In the genomic region with DNA sequence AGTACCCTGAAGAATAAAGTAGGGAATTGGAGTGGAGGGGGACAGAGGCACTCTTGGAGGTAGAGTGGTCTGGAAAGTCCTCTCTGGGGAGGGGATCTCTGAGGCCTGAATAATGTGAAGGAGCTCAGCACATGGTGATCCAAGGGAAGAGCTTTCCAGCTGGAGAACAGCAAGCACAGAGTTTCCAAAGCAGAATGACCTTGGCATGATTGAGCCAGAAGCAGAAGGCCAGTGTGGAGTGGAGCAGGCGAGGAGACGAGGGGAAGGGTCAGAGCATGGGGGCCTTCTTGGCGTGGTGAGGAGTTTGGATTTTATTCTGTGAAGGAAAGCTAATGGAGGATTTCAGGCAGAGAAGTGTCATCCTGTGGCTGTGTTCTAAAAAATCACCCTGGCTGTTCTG, we compare ENCODE assay signal across 1 cellular context.
A peak's percentile ranks its signal among the peaks of the same experiment; 100 is the strongest.
TF ChIP-seq lines count a peak whose summit lies in the region.

No MANE protein-coding gene starts in this region.

TF ChIP-seq in K562, 482 proteins besides CTCF, POLR2A, EP300 and RAD21:
- TF ChIP-seq SMARCC2 (IDR thresholded peaks at IDR 0.05; ENCODE audit: low read depth) = no peak
- 0 out of 2 replicates have a peak, but pooled peaks have one; percentile 17 for TF ChIP-seq NR2C2 (CRISPR knock-in tag; IDR thresholded peaks at IDR 0.05)
- TF ChIP-seq NR2C2 (tag; IDR thresholded peaks at IDR 0.05) = no peak
- no peak for TF ChIP-seq FOXK2 (conservative IDR thresholded peaks at IDR 0.05 in 1 of 2, IDR thresholded peaks at IDR 0.05 in 1 of 2; ENCODE audit: low read depth in 2 of 2)
- TF ChIP-seq CHCHD3 (CRISPR knock-in tag; IDR thresholded peaks at IDR 0.05) = no peak
- TF ChIP-seq, protein P1, sequence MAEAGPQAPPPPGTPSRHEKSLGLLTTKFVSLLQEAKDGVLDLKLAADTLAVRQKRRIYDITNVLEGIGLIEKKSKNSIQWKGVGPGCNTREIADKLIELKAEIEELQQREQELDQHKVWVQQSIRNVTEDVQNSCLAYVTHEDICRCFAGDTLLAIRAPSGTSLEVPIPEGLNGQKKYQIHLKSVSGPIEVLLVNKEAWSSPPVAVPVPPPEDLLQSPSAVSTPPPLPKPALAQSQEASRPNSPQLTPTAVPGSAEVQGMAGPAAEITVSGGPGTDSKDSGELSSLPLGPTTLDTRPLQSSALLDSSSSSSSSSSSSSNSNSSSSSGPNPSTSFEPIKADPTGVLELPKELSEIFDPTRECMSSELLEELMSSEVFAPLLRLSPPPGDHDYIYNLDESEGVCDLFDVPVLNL (CRISPR knock-in tag; IDR thresholded peaks at IDR 0.05; ENCODE audit: low read depth) = no peak
- no peak for TF ChIP-seq FOXM1 (IDR thresholded peaks at IDR 0.05; ENCODE audit: low read depth)
- TF ChIP-seq FOXM1 (CRISPR knock-in tag; IDR thresholded peaks at IDR 0.05; ENCODE audit: low read depth) = no peak
